9 cellular contexts compared by ENCODE assay signal in genomic region chr1:178575611-178576331, GRCh38.
DNase-seq lines count a peak whose midpoint lies in the region; ATAC-seq and TF ChIP-seq lines count a peak whose summit lies in the region.
"Had no signal": no experiment of that assay in that cellular context is flagged by ENCODE, and none has a peak within 500 bp of the region (broad histone marks: within the 10 kb centered on the region; RNA-seq: fewer than 3 reads in every experiment).

No MANE protein-coding gene starts in this region.

- H3K4me2 ChIP-seq in SU-DHL-6 (ENCODE audit: low read depth, low read length, poor library complexity, severe bottlenecking) = peak overlapping the region; percentile 66

- DNase-seq in putamen (ENCODE audit: low spot score) (no peak), GDM1 (lab: John Stamatoyannopoulos, UW) (no peak)
- DNase-seq: posterior cingulate gyrus had no signal

- H3K27me3 ChIP-seq in SU-DHL-6 (ENCODE audit: low read length) (no peaks in the 10 kb centered on the region), mucosa of rectum (ENCODE audit: control insufficient read depth in 2 of 2, insufficient read depth in 2 of 2, low read length in 2 of 2) (no peaks in the 10 kb centered on the region)

- peaks cover 60% of the 10 kb centered on the region for H3F3A ChIP-seq in SU-DHL-6 (ENCODE audit: insufficient read depth)

- peaks cover 12 to 14% of the 10 kb centered on the region in 2 donors for H3K4me1 ChIP-seq in mucosa of rectum (ENCODE audit: control insufficient read depth in 2 of 2, insufficient read depth in 2 of 2, low read length in 2 of 2)

- H3K36me3 ChIP-seq in SU-DHL-6 (ENCODE audit: low read length) (no peaks in the 10 kb centered on the region), mucosa of rectum (ENCODE audit: control insufficient read depth in 2 of 2, insufficient read depth in 2 of 2, low read length in 2 of 2) (no peaks in the 10 kb centered on the region)

- no peaks in the 10 kb centered on the region for H3K79me2 ChIP-seq in SU-DHL-6 (ENCODE audit: insufficient read depth, low read length)

- ATAC-seq in GM19025 (IDR thresholded peaks at IDR 0.05; ENCODE audit: low read depth, unreplicated experiment) (peak; percentile 28), HG02885 (IDR thresholded peaks at IDR 0.05; ENCODE audit: poor library complexity, unreplicated experiment) (peak; percentile 47), GM18511 (IDR thresholded peaks at IDR 0.05; ENCODE audit: unreplicated experiment) (no peak), GM19467 (IDR thresholded peaks at IDR 0.05; ENCODE audit: unreplicated experiment) (no peak)

- no peaks in the 10 kb centered on the region for H3K9me2 ChIP-seq in SU-DHL-6 (replicated peaks; ENCODE audit: insufficient read depth, low read length)

- no peaks in the 10 kb centered on the region for H4K20me1 ChIP-seq in SU-DHL-6 (ENCODE audit: low read depth, low read length)

- H3K9me3 ChIP-seq in SU-DHL-6 (ENCODE audit: insufficient read depth, low read length) = no peaks in the 10 kb centered on the region
- no peaks in the 10 kb centered on the region for H3K9me3 ChIP-seq in mucosa of rectum (ENCODE audit: control insufficient read depth in 2 of 2, low read length in 2 of 2)

- H3K27ac ChIP-seq in SU-DHL-6 (ENCODE audit: low read depth, low read length) (peak overlapping the region; percentile 97), mucosa of rectum (ENCODE audit: low read depth in 2 of 2, low read length in 2 of 2) (peak overlapping the region; percentile 39 to 44)

- H2AFZ ChIP-seq in SU-DHL-6 (ENCODE audit: low read depth, low read length, severe bottlenecking) = no peak overlapping the region

- peak overlapping the region; percentile 1 for H3K4me3 ChIP-seq in SU-DHL-6 (ENCODE audit: insufficient read depth, low read length, poor library complexity, severe bottlenecking)
- H3K4me3 ChIP-seq in mucosa of rectum (ENCODE audit: low read length in 2 of 2) = no peak overlapping the region

- no peak for TF ChIP-seq CTCF in SU-DHL-6 (IDR thresholded peaks at IDR 0.05; ENCODE audit: insufficient read depth, low read length, poor library complexity, severe bottlenecking)

- H3K9ac ChIP-seq in SU-DHL-6 (ENCODE audit: low read length) = peak overlapping the region; percentile 47
- H3K9ac ChIP-seq in mucosa of rectum (ENCODE audit: low read depth in 1 of 2, low read length in 2 of 2) = no peak overlapping the region

Comparison
In these comparisons a context has a peak if more than half of its experiments do, and no peak if none do; other contexts are left out.
1. ATAC-seq: peak in GM19025 (single experiment) and HG02885 (single experiment); none in GM18511 (single experiment) and GM19467 (single experiment).